9 cellular contexts compared by ENCODE assay signal in the genomic region with DNA sequence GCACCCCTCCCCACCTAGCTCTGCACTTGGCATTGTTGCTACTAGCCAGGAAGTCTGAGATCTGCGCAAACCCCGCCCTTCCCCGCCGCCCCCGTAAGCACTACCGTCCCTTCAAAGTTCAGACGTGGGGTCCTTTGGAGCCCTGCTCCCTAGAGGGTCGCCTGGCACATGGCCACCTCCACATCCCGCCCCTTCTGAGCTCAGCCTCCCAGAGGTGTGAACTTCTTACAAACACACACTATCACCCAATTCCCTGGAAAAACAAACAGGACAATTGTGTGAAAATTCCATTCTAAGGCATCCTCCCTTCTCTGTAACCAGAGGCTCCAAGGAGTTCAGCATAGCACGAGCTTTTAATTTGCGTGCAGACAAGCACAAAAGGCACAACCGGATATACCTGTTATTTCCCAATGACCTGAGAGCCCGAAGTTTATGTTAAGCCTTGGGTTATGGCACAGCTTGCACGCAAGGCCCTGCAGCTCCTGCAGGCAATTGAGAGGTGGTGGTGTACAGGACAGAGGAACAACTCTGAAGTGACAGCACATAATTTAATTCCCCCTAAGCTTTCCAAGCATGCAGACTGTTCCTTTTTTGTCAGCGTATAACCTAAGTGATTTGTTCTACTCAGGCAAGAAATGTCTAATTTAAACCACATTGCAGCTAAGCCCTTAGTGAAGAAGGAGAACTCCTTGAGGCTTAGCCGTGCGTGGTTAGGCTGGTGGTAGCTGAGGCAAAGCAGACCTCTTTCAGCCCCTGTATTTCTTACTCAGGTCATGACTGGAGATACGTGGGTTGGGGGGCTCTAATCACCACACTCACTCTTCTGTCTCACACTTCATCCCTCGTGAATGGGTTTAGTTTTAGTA. TPM values are rescaled to one million over a fixed set of nuclear protein-coding genes. Genes with fewer than 3 reads are reported as not detected.
DNase-seq lines count a peak whose midpoint lies in the region; ATAC-seq and TF ChIP-seq lines count a peak whose summit lies in the region.
"Had no signal": no experiment of that assay in that cellular context is flagged by ENCODE, and none has a peak within 500 bp of the region (broad histone marks: within the 10 kb centered on the region; RNA-seq: fewer than 3 reads in every experiment).

No MANE protein-coding gene starts in this region.

- no peak overlapping the region for H3K4me3 Mint-ChIP-seq in activated CD8-positive, alpha-beta memory T cell treated with anti-CD3 and anti-CD28 coated beads, Interleukin-2, amount 10 ng/mL, durations not matched to agents 7 days and 5 days

- H3K27me3 Mint-ChIP-seq in activated CD8-positive, alpha-beta memory T cell treated with anti-CD3 and anti-CD28 coated beads, Interleukin-2, amount 10 ng/mL, durations not matched to agents 7 days and 5 days, result peaks cover 57% of the 10 kb centered on the region

- H3K9me3 Mint-ChIP-seq in activated CD8-positive, alpha-beta memory T cell treated with anti-CD3 and anti-CD28 coated beads, Interleukin-2, amount 10 ng/mL, durations not matched to agents 7 days and 5 days (ENCODE audit: low read depth), result no peaks in the 10 kb centered on the region

- H3K9me3 ChIP-seq in testis, result no peaks in the 10 kb centered on the region

- H3K27me3 ChIP-seq in testis, result no peaks in the 10 kb centered on the region

- H3K36me3 Mint-ChIP-seq in activated CD8-positive, alpha-beta memory T cell treated with anti-CD3 and anti-CD28 coated beads, Interleukin-2, amount 10 ng/mL, durations not matched to agents 7 days and 5 days, result no peaks in the 10 kb centered on the region

- peaks cover 28% of the 10 kb centered on the region for H3K4me1 Mint-ChIP-seq in activated CD8-positive, alpha-beta memory T cell treated with anti-CD3 and anti-CD28 coated beads, Interleukin-2, amount 10 ng/mL, durations not matched to agents 7 days and 5 days

- no peak for TF ChIP-seq POLR2A in testis (IDR thresholded peaks at IDR 0.05)

- H3K36me3 ChIP-seq in testis (ENCODE audit: low read depth, missing control alignments), result no peaks in the 10 kb centered on the region

- ATAC-seq in activated CD8-positive, alpha-beta memory T cell treated with anti-CD3 and anti-CD28 coated beads, Interleukin-2, amount 10 ng/mL, durations not matched to agents 7 days and 5 days, result peak; percentile 55
- no peak for ATAC-seq in GM18867 (IDR thresholded peaks at IDR 0.05; ENCODE audit: unreplicated experiment)

- CTCF ChIA-PET in activated CD8-positive, alpha-beta memory T cell treated with anti-CD3 and anti-CD28 coated beads, Interleukin-2, amount 10 ng/mL, durations not matched to agents 7 days and 5 days (lab: Charles Lee), result interaction anchor here (0.7 to 1.9 kb wide), 3 partner anchors 17 to 114 kb away, joined by 3 to 9 read pairs (median 5); partner anchors contain the start of gene CYP1B1

- H3K27ac ChIP-seq in testis, result peak overlapping the region; percentile 28 to 33

- TF ChIP-seq CTCF in fibroblast of villous mesenchyme (IDR thresholded peaks at IDR 0.05; ENCODE audit: insufficient read depth, low read depth, low read length) (no peak), testis (IDR thresholded peaks at IDR 0.05) (no peak)

- H3K27ac Mint-ChIP-seq in activated CD8-positive, alpha-beta memory T cell treated with anti-CD3 and anti-CD28 coated beads, Interleukin-2, amount 10 ng/mL, durations not matched to agents 7 days and 5 days, result peak overlapping the region; percentile 48

- peak; percentile 49 for DNase-seq in activated CD8-positive, alpha-beta memory T cell treated with anti-CD3 and anti-CD28 coated beads, Interleukin-2, amount 10 ng/mL, durations not matched to agents 7 days and 5 days
- DNase-seq in activated CD8-positive, alpha-beta memory T cell treated with anti-CD3 and anti-CD28 coated beads, Interleukin-2, amount 50 U/mL, for 4 hours, result no peak
- peak; percentile 93 to 96 for DNase-seq in NOMO-1 (lab: John Stamatoyannopoulos, UW; ENCODE audit: unreplicated experiment in 2 of 2)
- peak; percentile 63 for DNase-seq in fibroblast of villous mesenchyme (ENCODE audit: low read depth)
- DNase-seq in testis, result no peak
- DNase-seq in activated gamma-delta T cell (lab: John Stamatoyannopoulos, UW), result no peak
- no peak for DNase-seq in cerebellar cortex (ENCODE audit: low spot score)
- DNase-seq: DND-41 had no signal

- no peak overlapping the region for H3K4me3 ChIP-seq in fibroblast of villous mesenchyme (ENCODE audit: low read depth, low read length)
- H3K4me3 ChIP-seq in testis, result no peak overlapping the region

- intact Hi-C loops in testis (cut with DNase I; ENCODE audit: low total_unique reads), result no loop called here

- peaks cover 38% of the 10 kb centered on the region for H3K4me1 ChIP-seq in testis

- 9 to 16% methylated on average over 18 to 19 of the region's 19 CpGs for WGBS in testis, 2 donors

RNA-seq across cellular contexts. Expression of gene CYP1B1, which starts 20.3 kb away (rescaled TPM):
- 10 to 100 TPM in 1 of 2 experiments, 1 to 10 TPM in 1; 4.2 to 16.0 TPM for total RNA-seq in activated CD8-positive, alpha-beta memory T cell treated with anti-CD3 and anti-CD28 coated beads, Interleukin-2, amount 10 ng/mL, durations not matched to agents 7 days and 5 days
- 6.5 and 9.3 TPM in 2 replicates for total RNA-seq in fibroblast of villous mesenchyme
- 10 to 100 TPM; 14.3 to 36.9 TPM for total RNA-seq in testis
- polyA plus RNA-seq in testis (ENCODE audit: insufficient read depth, low read depth, low replicate concordance), result 18.5 TPM

Comparison
In these comparisons a context has a peak if more than half of its experiments do, and no peak if none do; other contexts are left out.
1. DNase-seq: peak in activated CD8-positive, alpha-beta memory T cell treated with anti-CD3 and anti-CD28 coated beads, Interleukin-2, amount 10 ng/mL, durations not matched to agents 7 days and 5 days (single experiment), NOMO-1 (2 of 2) and fibroblast of villous mesenchyme (single experiment); none in activated CD8-positive, alpha-beta memory T cell treated with anti-CD3 and anti-CD28 coated beads, Interleukin-2, amount 50 U/mL, for 4 hours (single experiment), testis (single experiment), activated gamma-delta T cell (single experiment) and cerebellar cortex (single experiment).